9 cellular contexts compared by ENCODE assay signal in the genomic region with DNA sequence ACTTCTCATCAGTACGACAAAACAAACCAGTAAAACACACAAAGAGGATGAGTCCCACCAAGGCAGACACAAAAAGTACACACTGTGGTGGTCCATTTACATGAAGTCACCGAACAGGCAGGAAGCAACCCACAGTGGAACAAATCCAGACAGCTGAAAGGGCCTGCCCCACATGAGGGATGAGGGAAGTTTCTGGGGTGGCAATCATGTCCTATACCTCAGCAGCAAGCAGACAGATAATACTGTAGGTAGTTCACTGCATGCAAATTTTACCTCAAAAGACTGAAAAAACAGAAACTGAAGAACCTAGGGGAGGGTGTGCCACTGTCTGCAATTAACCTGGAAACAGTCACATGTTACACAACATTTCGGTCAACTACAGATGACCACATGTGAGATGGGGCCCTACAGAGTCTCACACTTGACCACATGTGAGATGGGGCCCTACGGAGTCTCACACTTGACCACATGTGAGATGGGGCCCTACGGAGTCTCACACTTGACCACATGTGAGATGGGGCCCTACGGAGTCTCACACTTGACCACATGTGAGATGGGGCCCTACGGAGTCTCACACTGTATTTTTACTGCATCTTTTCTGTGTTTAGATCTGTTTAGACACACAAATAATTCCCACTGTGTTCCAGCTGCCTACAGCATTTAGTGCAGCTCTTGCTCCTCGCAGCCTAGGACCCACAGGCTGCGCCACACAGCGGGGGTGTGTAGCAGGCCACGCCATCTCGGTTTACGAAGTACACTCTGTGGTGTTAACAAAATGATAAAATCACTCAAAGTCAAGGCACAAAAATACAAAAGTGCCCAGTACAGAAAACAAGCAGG. TPM values are rescaled to one million over a fixed set of nuclear protein-coding genes. Genes with fewer than 3 reads are reported as not detected.
DNase-seq lines count a peak whose midpoint lies in the region; ATAC-seq and TF ChIP-seq lines count a peak whose summit lies in the region.
"Had no signal": no experiment of that assay in that cellular context is flagged by ENCODE, and none has a peak within 500 bp of the region (broad histone marks: within the 10 kb centered on the region; RNA-seq: fewer than 3 reads in every experiment).

No MANE protein-coding gene starts in this region.

- peaks cover 31% of the 10 kb centered on the region for H3K36me3 Mint-ChIP-seq in activated naive CD4-positive, alpha-beta T cell treated with anti-CD3 and anti-CD28 coated beads, Interleukin-2, amount 50 U/mL, for 24 hours
- H3K36me3 Mint-ChIP-seq in type B pancreatic cell = peaks cover 36% of the 10 kb centered on the region

- H3K4me1 ChIP-seq in tibial artery = peaks cover 0 to 10% (median 0%) of the 10 kb centered on the region in 4 donors
- H3K4me1 ChIP-seq in sigmoid colon = no peaks in the 10 kb centered on the region

- no peaks in the 10 kb centered on the region for H3K27me3 Mint-ChIP-seq in activated naive CD4-positive, alpha-beta T cell treated with anti-CD3 and anti-CD28 coated beads, Interleukin-2, amount 50 U/mL, for 24 hours
- no peaks in the 10 kb centered on the region for H3K27me3 Mint-ChIP-seq in type B pancreatic cell

- intact Hi-C loops in tibial artery (cut with DNase I; ENCODE audit: low total_unique reads) (no loop called here), sigmoid colon (cut with DNase I) (no loop called here)

- H3K27ac ChIP-seq in tibial artery (peak overlapping the region; percentile 30 to 48), sigmoid colon (peak overlapping the region in 1 of 4 donors; percentile 61)

- TF ChIP-seq EP300 in sigmoid colon (IDR thresholded peaks at IDR 0.05) = no peak

- no peaks in the 10 kb centered on the region for H3K9me3 ChIP-seq in tibial artery
- no peaks in the 10 kb centered on the region for H3K9me3 ChIP-seq in sigmoid colon

- DNase-seq in activated naive CD4-positive, alpha-beta T cell treated with anti-CD3 and anti-CD28 coated beads, Interleukin-2, amount 50 U/mL, for 16 hours = no peak
- DNase-seq in brain pericyte (ENCODE audit: low read depth, low spot score) = peak; percentile 27
- DNase-seq in tibial artery = no peak
- DNase-seq in type B pancreatic cell (ENCODE audit: extremely low spot score, unreplicated experiment) = no peak
- no peak for DNase-seq in ecto neural progenitor cell (ENCODE audit: low spot score)
- DNase-seq in sigmoid colon = no peak

- no peak for TF ChIP-seq POLR2A in sigmoid colon (IDR thresholded peaks at IDR 0.05)

- 77 to 79% methylated on average over 13 of the region's 13 CpGs for WGBS in sigmoid colon, 2 donors

- H3K36me3 ChIP-seq in tibial artery (peaks cover 35 to 85% (median 42%) of the 10 kb centered on the region in 3 donors), sigmoid colon (peaks cover 0 to 83% (median 29%) of the 10 kb centered on the region in 4 donors)

- peaks cover 50% of the 10 kb centered on the region for H3K4me1 Mint-ChIP-seq in activated naive CD4-positive, alpha-beta T cell treated with anti-CD3 and anti-CD28 coated beads, Interleukin-2, amount 50 U/mL, for 24 hours
- H3K4me1 Mint-ChIP-seq in type B pancreatic cell (ENCODE audit: unreplicated experiment) = no peaks in the 10 kb centered on the region

- H3K27me3 ChIP-seq in tibial artery (no peaks in the 10 kb centered on the region), sigmoid colon (no peaks in the 10 kb centered on the region)

- H3K4me3 Mint-ChIP-seq in activated naive CD4-positive, alpha-beta T cell treated with anti-CD3 and anti-CD28 coated beads, Interleukin-2, amount 50 U/mL, for 24 hours = peak overlapping the region; percentile 82
- H3K4me3 Mint-ChIP-seq in type B pancreatic cell = no peak overlapping the region

- TF ChIP-seq CTCF in tibial artery (IDR thresholded peaks at IDR 0.05) (no peak), type B pancreatic cell (conservative IDR thresholded peaks at IDR 0.05) (no peak), sigmoid colon (IDR thresholded peaks at IDR 0.05) (no peak)

- H3K9me3 Mint-ChIP-seq in activated naive CD4-positive, alpha-beta T cell treated with anti-CD3 and anti-CD28 coated beads, Interleukin-2, amount 50 U/mL, for 24 hours = no peaks in the 10 kb centered on the region
- H3K9me3 Mint-ChIP-seq in type B pancreatic cell = no peaks in the 10 kb centered on the region

- H3K4me3 ChIP-seq in tibial artery (no peak overlapping the region), sigmoid colon (no peak overlapping the region)

- ATAC-seq in HG03025 (IDR thresholded peaks at IDR 0.05; ENCODE audit: low FRiP score, unreplicated experiment) = peak; percentile 87

- H3K27ac Mint-ChIP-seq in activated naive CD4-positive, alpha-beta T cell treated with anti-CD3 and anti-CD28 coated beads, Interleukin-2, amount 50 U/mL, for 24 hours = peak overlapping the region; percentile 91
- no peak overlapping the region for H3K27ac Mint-ChIP-seq in type B pancreatic cell

RNA-seq across cellular contexts. Expression of gene PCID2, which starts 22.2 kb away (rescaled TPM):
- total RNA-seq in type B pancreatic cell (ENCODE audit: low replicate concordance) = 46.3 and 59.7 TPM in 2 replicates
- 10 to 100 TPM; 44.1 to 70.9 (median 54.8) TPM for total RNA-seq in sigmoid colon
- 10 to 100 TPM; 18.0 to 32.5 (median 22.4) TPM for polyA plus RNA-seq in sigmoid colon

RNA-seq across cellular contexts. Expression of gene CUL4A, which starts 23.1 kb away (rescaled TPM):
- total RNA-seq in type B pancreatic cell (ENCODE audit: low replicate concordance) = 64.6 and 69.9 TPM in 2 replicates
- total RNA-seq in sigmoid colon = 100 to 1,000 TPM in 1 of 4 donors, 10 to 100 TPM in 3; 72.6 to 115 (median 80.7) TPM
- 10 to 100 TPM; 22.2 to 38.5 (median 22.2) TPM for polyA plus RNA-seq in sigmoid colon

RNA-seq across cellular contexts. Expression of gene PROZ, which starts 27.8 kb away (rescaled TPM):
- total RNA-seq in type B pancreatic cell (ENCODE audit: low replicate concordance) = not detected in 2 replicates
- not detected for total RNA-seq in sigmoid colon
- polyA plus RNA-seq in sigmoid colon = under 1 TPM in 1 of 3 donors, not detected in 2; 0.10 TPM
- polyA plus RNA-seq: esophagus had no signal
